ENCODE assay signal across 10 cellular contexts in genomic region chr3:45832691-45833090, GRCh38. TPM values are rescaled to one million over a fixed set of nuclear protein-coding genes. Genes with fewer than 3 reads are reported as not detected.
DNase-seq lines count a peak whose midpoint lies in the region; ATAC-seq, FAIRE-seq and TF ChIP-seq lines count a peak whose summit lies in the region.
"Had no signal": no experiment of that assay in that cellular context is flagged by ENCODE, and none has a peak within 500 bp of the region (broad histone marks: within the 10 kb centered on the region; RNA-seq: fewer than 3 reads in every experiment).

No MANE protein-coding gene starts in this region.

- in situ Hi-C loops in GM12878 (cut with MboI) = no loop called here

- SMC1A ChIA-PET in GM12878 (lab: Charles Lee; ENCODE audit: uncharacterized antibody, unreplicated experiment) = interaction anchor here (0.8 to 2.3 kb wide), 12 partner anchors 9 to 124 kb away, joined by 3 to 13 read pairs (median 4); partner anchors contain the start of gene LZTFL1

- no peaks in the 10 kb centered on the region for H3K27me3 ChIP-seq in GM12878 (replicated peaks in 1 of 2; ENCODE audit: control insufficient read depth in 2 of 2, insufficient read depth in 2 of 2, low read length in 1 of 2)

- RAD21 ChIA-PET in GM12878 (lab: Charles Lee; ENCODE audit: unreplicated experiment) = interaction anchor here (0.6 to 1.6 kb wide), 7 partner anchors 11 to 243 kb away, joined by 3 read pairs; no protein-coding TSS in a partner anchor

- H3K9ac ChIP-seq in GM12878 (ENCODE audit: control insufficient read depth, insufficient read depth, low read length) = no peak overlapping the region

- no peaks in the 10 kb centered on the region for H3K4me1 ChIP-seq in GM12878 (ENCODE audit: control insufficient read depth, insufficient read depth, low read length)

- TF ChIP-seq RAD21 in GM12878 (IDR thresholded peaks at IDR 0.05; ENCODE audit: insufficient read depth, low read depth, low read length) = peak; percentile 51

- peaks cover 2 to 3% of the 10 kb centered on the region in 2 experiments; a peak in 3 of 4 replicates for H3K36me3 ChIP-seq in GM12878 (ENCODE audit: control insufficient read depth in 2 of 2, insufficient read depth in 2 of 2, low read length in 1 of 2)

- H4K20me1 ChIP-seq in GM12878 (ENCODE audit: control insufficient read depth, insufficient read depth) = no peaks in the 10 kb centered on the region

- intact Hi-C loops in GM12878 (cut with micrococcal nuclease; ENCODE audit: unreplicated experiment) = loop anchor here (2.0 kb wide), 1 partner anchor 72 kb away; no protein-coding TSS in a partner anchor

- DNase-seq in DMS 273 (lab: John Stamatoyannopoulos, UW; ENCODE audit: unreplicated experiment) (peak; percentile 25), DMS 273 treated with DMSO at 0.1 percent for 48 hours (lab: John Stamatoyannopoulos, UW) (no peak), Kasumi-1 (lab: John Stamatoyannopoulos, UW) (peak; percentile 21 to 32), GM12878 (ENCODE audit: low read depth, low spot score) (no peak), myocyte (ENCODE audit: low read depth) (peak; percentile 21), occipital lobe (lab: John Stamatoyannopoulos, UW) (no peak)
- DNase-seq: 8988T had no signal

- WGBS in GM12878 (ENCODE audit: insufficient coverage, insufficient replicate concordance, low lambda C conversion rate, missing lambda C conversion rate) = 89% methylated on average over 5 of the region's 5 CpGs

- TF ChIP-seq POLR2A in GM12878 (IDR thresholded peaks at IDR 0.05; ENCODE audit: low read depth, low read length) = no peak

- no peak overlapping the region for H2AFZ ChIP-seq in GM12878 (ENCODE audit: control insufficient read depth, low read depth, low read length)

- H3K4me3 ChIP-seq in GM12878 = no peak overlapping the region

- H3K79me2 ChIP-seq in GM12878 (ENCODE audit: control insufficient read depth, insufficient read depth, low read length) = no peaks in the 10 kb centered on the region

- TF ChIP-seq EP300 in GM12878 (IDR thresholded peaks at IDR 0.05; ENCODE audit: borderline replicate concordance in 1 of 2, control insufficient read depth in 1 of 2, low read depth in 2 of 2, low read length in 2 of 2) = no peak

- no peak overlapping the region for H3K27ac ChIP-seq in GM12878 (ENCODE audit: control insufficient read depth, insufficient read depth)

- H3K9me3 ChIP-seq in GM12878 (replicated peaks; ENCODE audit: control insufficient read depth, insufficient read depth, low read length) = no peaks in the 10 kb centered on the region

- BruUV-seq in GM12878 (replicated peaks; lab: Mats Ljungman, UMichigan) = no TSS peak

- POLR2A ChIA-PET in GM12878 (lab: Charles Lee) = interaction anchor here (1.0 kb wide), 1 partner anchor 40 kb away, joined by 3 read pairs; no protein-coding TSS in a partner anchor

- no peak overlapping the region for H3K4me2 ChIP-seq in GM12878 (ENCODE audit: control insufficient read depth, insufficient read depth)

- CTCF ChIA-PET in GM12878 (lab: Yijun Ruan, JAX) = interaction anchor here (0.7 to 3.2 kb wide), 9 partner anchors 9 to 173 kb away, joined by 3 to 17 read pairs (median 3); no protein-coding TSS in a partner anchor

- TF ChIP-seq CTCF in GM12878 (IDR thresholded peaks at IDR 0.05 in 2 of 3, conservative IDR thresholded peaks at IDR 0.05 in 1 of 3; ENCODE audit: control insufficient read depth in 2 of 3, extremely low read depth in 1 of 3, insufficient read depth in 1 of 3, low read depth in 3 of 3, low read length in 3 of 3) = peak; percentile 39 to 50 (median 46); a peak in 5 of 6 replicates

- peak; percentile 49 for FAIRE-seq in GM12878 (lab: Jason Lieb, UNC)

- ATAC-seq in GM12878 = peak; percentile 53; the same call in 1 of the 3 replicates
- ATAC-seq in GM18502 (IDR thresholded peaks at IDR 0.05; ENCODE audit: poor library complexity, unreplicated experiment) = no peak
- ATAC-seq in GM18511 (IDR thresholded peaks at IDR 0.05; ENCODE audit: unreplicated experiment) = no peak

TF ChIP-seq in GM12878, 131 proteins besides CTCF, POLR2A, EP300 and RAD21:
- no peak for TF ChIP-seq NKRF (conservative IDR thresholded peaks at IDR 0.05)
- TF ChIP-seq NFIC (IDR thresholded peaks at IDR 0.05; ENCODE audit: low read depth, low read length) = no peak
- TF ChIP-seq SMC3 (IDR thresholded peaks at IDR 0.05; ENCODE audit: borderline replicate concordance, low read length) = peak; percentile 45; the same call in 1 of the 2 replicates

RNA-seq across cellular contexts. Expression of gene LZTFL1, which starts 9.2 kb away (rescaled TPM):
- 1,143 and 1,248 TPM in 2 replicates for total RNA-seq in GM12878 (2013; cell fraction: nucleolus; rRNA removed)
- total RNA-seq in GM12878 (2014; rRNA removed) (10.3 and 15.3 TPM in 2 replicates), GM12878 (2014; rRNA removed; fragmentation: Illumina TruSeq; extraction: Trizol) (16.5 and 16.9 TPM in 2 replicates), GM12878 (2021) (11.3 and 13.0 TPM in 2 replicates), myocyte (13.6 and 15.8 TPM in 2 replicates), occipital lobe (26.5 TPM)
- polyA plus RNA-seq in GM12878 (2011; ENCODE audit: low read depth) = 32.2 TPM
- polyA plus RNA-seq in GM12878 (2011; rRNA removed) (74.1 and 78.7 TPM in 2 replicates), GM12878 (2014; fragmentation: Illumina TruSeq; extraction: Trizol) (21.0 and 23.7 TPM in 2 replicates), GM12878 (2014; fragmentation: Nextera tagmentation; extraction: Ambion mirVana) (10 to 100 TPM in 1 of 2 experiments, 1 to 10 TPM in 1; 10.0 to 10.8 TPM), GM12878 (2014; rRNA removed) (14.3 and 17.4 TPM in 2 replicates), GM12878 (2016; fragmentation: Nextera tagmentation; extraction: Ambion mirVana) (10 to 100 TPM in 1 of 2 experiments, 1 to 10 TPM in 1; 9.8 to 10.8 TPM)
- 25.7 and 31.0 TPM in 2 replicates for polyA plus RNA-seq in GM12878 (2011; cell fraction: cytosol; rRNA removed)
- polyA plus RNA-seq in GM12878 (2011; cell fraction: nucleus; rRNA removed) = 87.9 and 98.5 TPM in 2 replicates
- 9.8 and 36.1 TPM in 2 replicates for polyA plus RNA-seq in GM12878 (2012)
- polyA minus RNA-seq in GM12878 (2011; rRNA and poly(A)+ RNA removed) = 40.2 and 47.4 TPM in 2 replicates
- 7.9 and 22.1 TPM in 2 replicates for polyA minus RNA-seq in GM12878 (2011; cell fraction: cytosol; rRNA and poly(A)+ RNA removed)
- polyA minus RNA-seq in GM12878 (2011; cell fraction: nucleus; rRNA and poly(A)+ RNA removed) = 67.9 and 91.2 TPM in 2 replicates
- polyA plus RNA-seq in myocyte (2012) = 9.7 TPM

RNA-seq across cellular contexts. Expression of gene SLC6A20, which starts 36.4 kb away (rescaled TPM):
- 48.3 and 57.9 TPM in 2 replicates for total RNA-seq in GM12878 (2013; cell fraction: nucleolus; rRNA removed)
- 1.1 TPM in 2 replicates for total RNA-seq in GM12878 (2014; rRNA removed)
- total RNA-seq in GM12878 (2014; rRNA removed; fragmentation: Illumina TruSeq; extraction: Trizol) = 0.89 and 1.4 TPM in 2 replicates
- total RNA-seq in GM12878 (2021) = 1.5 and 3.5 TPM in 2 replicates
- polyA plus RNA-seq in GM12878 (2011; ENCODE audit: low read depth) = 1.2 TPM
- polyA plus RNA-seq in GM12878 (2011; rRNA removed) = 2.6 and 4.1 TPM in 2 replicates
- polyA plus RNA-seq in GM12878 (2011; cell fraction: cytosol; rRNA removed) = 2.8 and 4.9 TPM in 2 replicates
- 16.3 and 19.0 TPM in 2 replicates for polyA plus RNA-seq in GM12878 (2011; cell fraction: nucleus; rRNA removed)
- 0.08 and 2.6 TPM in 2 replicates for polyA plus RNA-seq in GM12878 (2012)
- polyA plus RNA-seq in GM12878 (2014; fragmentation: Illumina TruSeq; extraction: Trizol) = 0.89 and 1.3 TPM in 2 replicates
- under 1 TPM; 0.45 to 0.66 TPM for polyA plus RNA-seq in GM12878 (2014; fragmentation: Nextera tagmentation; extraction: Ambion mirVana)
- polyA plus RNA-seq in GM12878 (2014; rRNA removed) = 1.8 and 2.7 TPM in 2 replicates
- polyA plus RNA-seq in GM12878 (2016; fragmentation: Nextera tagmentation; extraction: Ambion mirVana) = 1 to 10 TPM in 1 of 2 experiments, under 1 TPM in 1; 0.31 to 1.1 TPM
- polyA minus RNA-seq in GM12878 (2011; rRNA and poly(A)+ RNA removed) = 3.6 and 13.7 TPM in 2 replicates
- polyA minus RNA-seq in GM12878 (2011; cell fraction: cytosol; rRNA and poly(A)+ RNA removed) = 1.5 TPM in 1 of 2 replicates, not detected in the other
- polyA minus RNA-seq in GM12878 (2011; cell fraction: nucleus; rRNA and poly(A)+ RNA removed) = 2.4 and 5.8 TPM in 2 replicates
- total RNA-seq in myocyte = not detected in 2 replicates
- polyA plus RNA-seq in myocyte (2012) = 0.01 TPM
- total RNA-seq in occipital lobe = 2.7 TPM
- total RNA-seq: T-helper 2 cell treated with Interferon-gamma antibody and Interleukin-4, amounts not matched to agents 100 ng/mL and 5 ng/mL, for 36 hours had no signal

RNA-seq across cellular contexts. Expression of gene CCR9, which starts 53.7 kb away (rescaled TPM):
- 0.47 and 0.48 TPM in 2 replicates for total RNA-seq in GM12878 (2013; cell fraction: nucleolus; rRNA removed)
- total RNA-seq in GM12878 (2014; rRNA removed) (2.6 and 2.9 TPM in 2 replicates), GM12878 (2014; rRNA removed; fragmentation: Illumina TruSeq; extraction: Trizol) (2.3 TPM in 2 replicates), GM12878 (2021) (1.8 and 2.3 TPM in 2 replicates), myocyte (not detected in 2 replicates), occipital lobe (0.16 TPM)
- polyA plus RNA-seq in GM12878 (2011; ENCODE audit: low read depth) = 11.3 TPM
- polyA plus RNA-seq in GM12878 (2011; rRNA removed) (0.05 and 0.09 TPM in 2 replicates), GM12878 (2014; fragmentation: Illumina TruSeq; extraction: Trizol) (3.0 and 3.6 TPM in 2 replicates), GM12878 (2014; fragmentation: Nextera tagmentation; extraction: Ambion mirVana) (1 to 10 TPM; 3.1 to 3.9 TPM), GM12878 (2014; rRNA removed) (1.5 and 2.4 TPM in 2 replicates), GM12878 (2016; fragmentation: Nextera tagmentation; extraction: Ambion mirVana) (under 1 TPM; 0.52 to 0.77 TPM)
- 0.04 and 0.05 TPM in 2 replicates for polyA plus RNA-seq in GM12878 (2011; cell fraction: cytosol; rRNA removed)
- polyA plus RNA-seq in GM12878 (2011; cell fraction: nucleus; rRNA removed) = 0.07 TPM in 1 of 2 replicates, not detected in the other
- 0.38 and 10.5 TPM in 2 replicates for polyA plus RNA-seq in GM12878 (2012)
- polyA minus RNA-seq in GM12878 (2011; rRNA and poly(A)+ RNA removed) = 0.62 TPM in 1 of 2 replicates, not detected in the other
- not detected in 2 replicates for polyA minus RNA-seq in GM12878 (2011; cell fraction: cytosol; rRNA and poly(A)+ RNA removed)
- not detected in 2 replicates for polyA minus RNA-seq in GM12878 (2011; cell fraction: nucleus; rRNA and poly(A)+ RNA removed)
- not detected for polyA plus RNA-seq in myocyte (2012)
- total RNA-seq: T-helper 2 cell treated with Interferon-gamma antibody and Interleukin-4, amounts not matched to agents 100 ng/mL and 5 ng/mL, for 36 hours had no signal

Comparison
In these comparisons a context has a peak if more than half of its experiments do, and no peak if none do; other contexts are left out.
1. DNase-seq: peak in DMS 273 (single experiment), Kasumi-1 (2 of 2) and myocyte (single experiment); none in DMS 273 treated with DMSO at 0.1 percent for 48 hours (single experiment), GM12878 (single experiment) and occipital lobe (single experiment).